30 cellular contexts compared by ENCODE assay signal in the genomic region with DNA sequence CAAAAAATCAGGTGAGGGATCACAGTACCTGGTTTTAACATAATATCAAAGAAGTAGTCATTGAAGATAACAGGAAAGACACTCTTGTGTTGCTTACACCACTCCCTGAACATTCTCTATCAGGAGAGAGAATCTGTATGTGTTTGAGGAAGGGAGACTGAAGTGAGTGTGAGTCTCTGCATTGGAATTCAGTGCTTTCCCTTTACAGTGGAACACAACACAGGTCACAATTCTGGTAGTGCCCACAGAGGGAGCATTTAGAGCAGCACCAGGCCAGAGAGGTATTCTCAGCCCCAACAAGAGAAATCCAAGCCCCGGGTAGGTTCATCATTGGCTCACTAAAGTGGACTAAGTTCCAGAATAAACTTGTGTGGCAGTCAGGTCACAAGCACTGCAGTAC.
"Had no signal": no experiment of that assay in that cellular context is flagged by ENCODE, and none has a peak within 500 bp of the region (broad histone marks: within the 10 kb centered on the region; RNA-seq: fewer than 3 reads in every experiment).

No MANE protein-coding gene starts in this region.

- H3K4me2 ChIP-seq: SK-N-SH had no signal

- H3K4me3 Mint-ChIP-seq: activated CD4-positive, alpha-beta memory T cell treated with anti-CD3 and anti-CD28 coated beads for 36 hours; activated CD4-positive, alpha-beta T cell treated with anti-CD3 and anti-CD28 coated beads for 36 hours; activated CD4-positive, alpha-beta T cell treated with anti-CD3 and anti-CD28 coated beads, Interleukin-2, amount 10 ng/mL, durations not matched to agents 7 days and 5 days; activated naive CD4-positive, alpha-beta T cell treated with anti-CD3 and anti-CD28 coated beads, Interleukin-2, amount 10 ng/mL, durations not matched to agents 7 days and 5 days; activated naive CD8-positive, alpha-beta T cell; activated naive CD8-positive, alpha-beta T cell treated with anti-CD3 and anti-CD28 coated beads, Interleukin-2, amount 50 U/mL, for 24 hours; activated T-cell treated with anti-CD3 and anti-CD28 coated beads, Interleukin-2, amount 50 U/mL, for 4 hours; activated T-helper 1 cell treated with anti-CD3 and anti-CD28 coated beads, Interleukin-12 subunit alpha, Interleukin-12 subunit beta, Interleukin-2, Interleukin-4 antibody, amounts not matched to agents 30 ng/mL and 10 ng/mL and 1 ng/mL, durations not matched to agents 14 hours and 24 hours and 36 hours; T-helper 1 cell treated with Interleukin-12 subunit alpha and Interleukin-12 subunit beta and Interleukin-4 antibody, amounts not matched to agents 30 μg/mL and 1 μg/mL, for 36 hours; T-helper 2 cell treated with Interferon-gamma antibody and Interleukin-4, amounts not matched to agents 5 μg/mL and 100 μg/mL, for 36 hours; WTC11 had no signal

- H3K9ac ChIP-seq: SK-N-SH had no signal

- H3K9me3 ChIP-seq: SJSA1, SK-N-SH had no signal

- H3K4me1 Mint-ChIP-seq: activated CD4-positive, alpha-beta T cell treated with anti-CD3 and anti-CD28 coated beads for 36 hours; activated CD4-positive, alpha-beta T cell treated with anti-CD3 and anti-CD28 coated beads, Interleukin-2, amount 10 ng/mL, durations not matched to agents 7 days and 5 days; activated naive CD8-positive, alpha-beta T cell treated with anti-CD3 and anti-CD28 coated beads, Interleukin-2, amount 50 U/mL, for 24 hours; WTC11 had no signal

- DNase-seq: activated CD4-positive, alpha-beta memory T cell treated with anti-CD3 and anti-CD28 coated beads for 36 hours; activated CD4-positive, alpha-beta T cell treated with anti-CD3 and anti-CD28 coated beads for 36 hours; activated CD4-positive, alpha-beta T cell treated with anti-CD3 and anti-CD28 coated beads, Interleukin-2, amount 10 ng/mL, durations not matched to agents 7 days and 5 days; activated CD8-positive, alpha-beta memory T cell treated with anti-CD3 and anti-CD28 coated beads, Interleukin-2, amount 50 U/mL, for 4 hours; activated naive CD4-positive, alpha-beta T cell treated with anti-CD3 and anti-CD28 coated beads, Interleukin-2, amount 10 ng/mL, durations not matched to agents 7 days and 5 days; activated naive CD8-positive, alpha-beta T cell treated with anti-CD3 and anti-CD28 coated beads, Interleukin-2, amount 50 U/mL, for 24 hours; activated T-cell treated with anti-CD3 and anti-CD28 coated beads for 4 hours; activated T-cell treated with anti-CD3 and anti-CD28 coated beads, Interleukin-2, amount 50 U/mL, for 4 hours; anterior cingulate cortex; brain microvascular endothelial cell; IMR-90; NCI-H1105 treated with DMSO at 0.1 percent for 48 hours; NCI-H1436; NCI-H1694 treated with DMSO at 0.1 percent for 48 hours; NCI-H2029; NCI-H345; NCI-H524 treated with DMSO at 0.1 percent for 48 hours; NCI-H748 treated with DMSO at 0.1 percent for 48 hours; NK-92 treated with Interleukin-12 subunit alpha and Interleukin-12 subunit beta, amount 100 ng/mL, for 24 hours; SHP77; SK-N-SH had no signal

- H3K36me3 ChIP-seq: brain microvascular endothelial cell, SJSA1 had no signal

- H3K27me3 Mint-ChIP-seq: activated CD4-positive, alpha-beta memory T cell treated with anti-CD3 and anti-CD28 coated beads for 36 hours; activated CD4-positive, alpha-beta T cell treated with anti-CD3 and anti-CD28 coated beads for 36 hours; activated CD4-positive, alpha-beta T cell treated with anti-CD3 and anti-CD28 coated beads, Interleukin-2, amount 10 ng/mL, durations not matched to agents 7 days and 5 days; activated naive CD4-positive, alpha-beta T cell treated with anti-CD3 and anti-CD28 coated beads, Interleukin-2, amount 10 ng/mL, durations not matched to agents 7 days and 5 days; activated naive CD8-positive, alpha-beta T cell; activated naive CD8-positive, alpha-beta T cell treated with anti-CD3 and anti-CD28 coated beads, Interleukin-2, amount 50 U/mL, for 24 hours had no signal

- ATAC-seq: activated CD4-positive, alpha-beta T cell treated with anti-CD3 and anti-CD28 coated beads for 36 hours; activated CD4-positive, CD25-positive, alpha-beta regulatory T cell treated with anti-CD3 and anti-CD28 coated beads, Interleukin-2, amount 50 U/mL, for 24 hours; activated naive CD8-positive, alpha-beta T cell treated with anti-CD3 and anti-CD28 coated beads, Interleukin-2, amount 50 U/mL, for 24 hours; activated T-cell treated with anti-CD3 and anti-CD28 coated beads, Interleukin-2, amount 50 U/mL, for 4 hours; K562; WTC11 had no signal

- H3K4me1 ChIP-seq: SJSA1 had no signal

- H3K4me3 ChIP-seq: K562, SJSA1 had no signal

- FAIRE-seq: K562, TTC549 had no signal

- H3K27me3 ChIP-seq: brain microvascular endothelial cell, SJSA1 had no signal

- H3K9me3 Mint-ChIP-seq: activated T-cell treated with anti-CD3 and anti-CD28 coated beads, Interleukin-2, amount 50 U/mL, for 4 hours had no signal

- H3K27ac ChIP-seq: brain microvascular endothelial cell, SJSA1 had no signal

- H3K36me3 Mint-ChIP-seq: WTC11 had no signal

- H3K27ac Mint-ChIP-seq: activated CD4-positive, alpha-beta memory T cell treated with anti-CD3 and anti-CD28 coated beads for 36 hours; activated CD4-positive, alpha-beta T cell treated with anti-CD3 and anti-CD28 coated beads for 36 hours; activated CD4-positive, alpha-beta T cell treated with anti-CD3 and anti-CD28 coated beads, Interleukin-2, amount 10 ng/mL, durations not matched to agents 7 days and 5 days; activated naive CD4-positive, alpha-beta T cell treated with anti-CD3 and anti-CD28 coated beads, Interleukin-2, amount 10 ng/mL, durations not matched to agents 7 days and 5 days; activated naive CD8-positive, alpha-beta T cell; activated naive CD8-positive, alpha-beta T cell treated with anti-CD3 and anti-CD28 coated beads, Interleukin-2, amount 50 U/mL, for 24 hours; activated T-helper 1 cell treated with anti-CD3 and anti-CD28 coated beads, Interleukin-12 subunit alpha, Interleukin-12 subunit beta, Interleukin-2, Interleukin-4 antibody, amounts not matched to agents 30 ng/mL and 10 ng/mL and 1 ng/mL, durations not matched to agents 14 hours and 24 hours and 36 hours; T-helper 1 cell treated with Interleukin-12 subunit alpha and Interleukin-12 subunit beta and Interleukin-4 antibody, amounts not matched to agents 30 μg/mL and 1 μg/mL, for 36 hours; T-helper 2 cell treated with Interferon-gamma antibody and Interleukin-4, amounts not matched to agents 5 μg/mL and 100 μg/mL, for 36 hours; WTC11 had no signal
